In genomic region chr3:30743086-30743619, GRCh38 we compare ENCODE assay signal across 27 cellular contexts.
DNase-seq lines count a peak whose midpoint lies in the region; ATAC-seq and TF ChIP-seq lines count a peak whose summit lies in the region.
"Had no signal": no experiment of that assay in that cellular context is flagged by ENCODE, and none has a peak within 500 bp of the region (broad histone marks: within the 10 kb centered on the region; RNA-seq: fewer than 3 reads in every experiment).

No MANE protein-coding gene starts in this region.

- intact Hi-C loops in activated CD4-positive, alpha-beta T cell treated with anti-CD3 and anti-CD28 coated beads, Interleukin-2, amount 10 ng/mL, durations not matched to agents 24 days and 14 days (cut with micrococcal nuclease): no loop called here
- intact Hi-C loops in lower leg skin (cut with DNase I; ENCODE audit: low total_unique reads): no loop called here

- TF ChIP-seq POLR2A in lower leg skin (IDR thresholded peaks at IDR 0.05): no peak

- POLR2A ChIA-PET in naive thymus-derived CD8-positive, alpha-beta T cell (lab: Charles Lee): interaction anchor here (1.0 kb wide), 1 partner anchor 12 kb away, joined by 4 read pairs; no protein-coding TSS in a partner anchor

- ATAC-seq in GM21723 (IDR thresholded peaks at IDR 0.05; ENCODE audit: unreplicated experiment): peak; percentile 51
- ATAC-seq in naive thymus-derived CD8-positive, alpha-beta T cell: no peak
- ATAC-seq in GM19452 (IDR thresholded peaks at IDR 0.05; ENCODE audit: unreplicated experiment): no peak
- ATAC-seq: HepG2; natural killer cell treated with Interleukin-12 subunit alpha and Interleukin-12 subunit beta and Interleukin-15 and Interleukin-18, amount 100 ng/mL, for 72 hours; Panc1; T-cell had no signal

- no peak for DNase-seq in activated CD4-positive, alpha-beta T cell treated with anti-CD3 and anti-CD28 coated beads, Interleukin-2, amount 10 ng/mL, durations not matched to agents 24 days and 14 days
- no peak for DNase-seq in activated CD4-positive, alpha-beta T cell treated with anti-CD3 and anti-CD28 coated beads for 4 hours
- DNase-seq in OCI-M1 (lab: John Stamatoyannopoulos, UW) (peak; percentile 26), lower leg skin (ENCODE audit: low spot score in 2 of 2) (no peak), SHP77 treated with DMSO at 0.1 percent for 48 hours (lab: John Stamatoyannopoulos, UW) (no peak)
- DNase-seq in naive thymus-derived CD8-positive, alpha-beta T cell: no peak
- DNase-seq: activated effector memory CD4-positive, alpha-beta T cell treated with anti-CD3 and anti-CD28 coated beads, Interleukin-2, amount 50 U/mL, for 16 hours; aorta; hypothalamus; left ventricle myocardium inferior; midbrain; NCI-H1092; NCI-H2081; NCI-H446 treated with DMSO at 0.1 percent for 48 hours; NK-92 treated with Interleukin-12 subunit alpha and Interleukin-12 subunit beta, amount 100 ng/mL, for 24 hours; ovary; SJCRH30; stimulated activated CD4-positive, alpha-beta T cell treated with anti-CD3 and anti-CD28 coated beads, Interleukin-4, amount 100 ng/mL, for 4 hours; stimulated activated naive CD4-positive, alpha-beta T cell; T-cell; thyroid gland had no signal

- H3K36me3 Mint-ChIP-seq in activated CD4-positive, alpha-beta T cell treated with anti-CD3 and anti-CD28 coated beads, Interleukin-2, amount 10 ng/mL, durations not matched to agents 24 days and 14 days (ENCODE audit: low read depth): no peaks in the 10 kb centered on the region
- no peaks in the 10 kb centered on the region for H3K36me3 Mint-ChIP-seq in naive thymus-derived CD8-positive, alpha-beta T cell
- H3K36me3 Mint-ChIP-seq: CD14-positive monocyte; natural killer cell treated with Interleukin-12 subunit alpha and Interleukin-12 subunit beta and Interleukin-15 and Interleukin-18, amount 100 ng/mL, for 72 hours; T-cell had no signal

- H3K4me3 ChIP-seq in lower leg skin (ENCODE audit: low read depth, poor library complexity, severe bottlenecking): no peak overlapping the region
- H3K4me3 ChIP-seq: left ventricle myocardium inferior, ovary, SJCRH30, thyroid gland had no signal

- H3K27ac Mint-ChIP-seq in activated CD4-positive, alpha-beta T cell treated with anti-CD3 and anti-CD28 coated beads, Interleukin-2, amount 10 ng/mL, durations not matched to agents 24 days and 14 days: peak overlapping the region; percentile 17
- peak overlapping the region in 5 of 10 donors; percentile 6 to 64 (median 9) for H3K27ac Mint-ChIP-seq in naive thymus-derived CD8-positive, alpha-beta T cell
- H3K27ac Mint-ChIP-seq: T-cell had no signal

- H3K4me3 Mint-ChIP-seq in activated CD4-positive, alpha-beta T cell treated with anti-CD3 and anti-CD28 coated beads, Interleukin-2, amount 10 ng/mL, durations not matched to agents 24 days and 14 days: peak overlapping the region; percentile 27
- H3K4me3 Mint-ChIP-seq in naive thymus-derived CD8-positive, alpha-beta T cell: peak overlapping the region in 8 of 10 donors; percentile 2 to 54 (median 22)
- H3K4me3 Mint-ChIP-seq: CD14-positive monocyte; natural killer cell treated with Interleukin-12 subunit alpha and Interleukin-12 subunit beta and Interleukin-15 and Interleukin-18, amount 100 ng/mL, for 72 hours had no signal

- H3K4me1 Mint-ChIP-seq in activated CD4-positive, alpha-beta T cell treated with anti-CD3 and anti-CD28 coated beads, Interleukin-2, amount 10 ng/mL, durations not matched to agents 24 days and 14 days: peaks cover 20% of the 10 kb centered on the region
- peaks cover 12 to 31% (median 25%) of the 10 kb centered on the region in 4 donors for H3K4me1 Mint-ChIP-seq in naive thymus-derived CD8-positive, alpha-beta T cell

- no peak for TF ChIP-seq CTCF in lower leg skin (IDR thresholded peaks at IDR 0.05)

- WGBS in lower leg skin, 2 donors: 88 to 94% methylated on average over 3 of the region's 3 CpGs

- no peaks in the 10 kb centered on the region for H3K27me3 Mint-ChIP-seq in activated CD4-positive, alpha-beta T cell treated with anti-CD3 and anti-CD28 coated beads, Interleukin-2, amount 10 ng/mL, durations not matched to agents 24 days and 14 days
- H3K27me3 Mint-ChIP-seq in naive thymus-derived CD8-positive, alpha-beta T cell: no peaks in the 10 kb centered on the region
- H3K27me3 Mint-ChIP-seq: natural killer cell treated with Interleukin-12 subunit alpha and Interleukin-12 subunit beta and Interleukin-15 and Interleukin-18, amount 100 ng/mL, for 72 hours had no signal

- H3K9me3 Mint-ChIP-seq in activated CD4-positive, alpha-beta T cell treated with anti-CD3 and anti-CD28 coated beads, Interleukin-2, amount 10 ng/mL, durations not matched to agents 24 days and 14 days: no peaks in the 10 kb centered on the region
- H3K9me3 Mint-ChIP-seq in naive thymus-derived CD8-positive, alpha-beta T cell: no peaks in the 10 kb centered on the region
- H3K9me3 Mint-ChIP-seq: CD14-positive monocyte; natural killer cell treated with Interleukin-12 subunit alpha and Interleukin-12 subunit beta and Interleukin-15 and Interleukin-18, amount 100 ng/mL, for 72 hours; T-cell had no signal
